ENCODE assay signal across 9 cellular contexts in the genomic region with DNA sequence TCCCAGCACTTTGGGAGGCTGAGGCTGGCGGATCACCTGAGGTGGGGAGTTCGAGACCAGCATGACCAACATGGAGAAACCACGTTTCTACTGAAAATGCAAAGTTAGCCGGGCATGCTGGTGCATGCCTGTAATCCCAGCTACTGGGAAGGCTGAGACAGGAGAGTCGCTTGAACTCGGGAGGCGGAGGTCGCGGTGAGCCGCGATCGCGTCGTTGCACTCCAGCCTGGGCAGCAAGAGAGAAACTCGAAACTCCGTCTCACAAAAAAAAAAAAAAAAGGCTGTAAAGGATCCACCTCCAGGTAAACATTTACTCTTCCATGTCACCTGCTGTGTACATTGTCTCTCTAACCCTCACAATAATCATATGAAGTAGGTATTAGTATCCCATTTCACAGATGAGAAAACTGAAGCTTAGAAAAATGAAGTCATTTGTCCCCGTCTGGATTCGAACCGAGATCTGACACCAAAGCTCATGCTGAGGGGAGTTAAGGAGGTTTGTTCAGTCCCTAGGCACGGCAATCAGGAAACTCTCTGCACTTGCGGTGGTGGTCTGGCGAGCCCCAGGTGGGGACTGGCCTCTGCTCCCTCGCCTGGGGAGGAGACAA. TPM values are rescaled to one million over a fixed set of nuclear protein-coding genes. Genes with fewer than 3 reads are reported as not detected.
DNase-seq lines count a peak whose midpoint lies in the region; ATAC-seq, FAIRE-seq and TF ChIP-seq lines count a peak whose summit lies in the region.
"Had no signal": no experiment of that assay in that cellular context is flagged by ENCODE, and none has a peak within 500 bp of the region (broad histone marks: within the 10 kb centered on the region; RNA-seq: fewer than 3 reads in every experiment).

No MANE protein-coding gene starts in this region.

- no peak for FAIRE-seq in frontal cortex (lab: Jason Lieb, UNC)
- FAIRE-seq: islet of Langerhans had no signal

- H3K27me3 ChIP-seq in mesenchymal stem cell (ENCODE audit: control insufficient read depth in 1 of 2, insufficient read depth in 1 of 2, low read length in 2 of 2) (no peaks in the 10 kb centered on the region), tibial nerve (peaks cover 0 to 23% of the 10 kb centered on the region in 2 donors)

- H3K23ac ChIP-seq in mesenchymal stem cell (ENCODE audit: low read length in 2 of 2) = peak overlapping the region in 1 of 2 experiments; percentile 85

- ATAC-seq in stimulated activated naive CD8-positive, alpha-beta T cell treated with anti-CD3 and anti-CD28 coated beads, Interleukin-15, Interleukin-2, amounts not matched to agents 100 U/mL and 50 U/mL, for 24 hours = no peak
- no peak for ATAC-seq in activated naive CD8-positive, alpha-beta T cell treated with anti-CD3 and anti-CD28 coated beads, Interleukin-2, amount 50 U/mL, for 24 hours
- no peak for ATAC-seq in GM21619 (IDR thresholded peaks at IDR 0.05; ENCODE audit: unreplicated experiment)

- peak overlapping the region; percentile 24 for H3K9ac ChIP-seq in mesenchymal stem cell (ENCODE audit: low read length)

- TF ChIP-seq POLR2A in tibial nerve (IDR thresholded peaks at IDR 0.05) = no peak

- H3K27ac ChIP-seq in mesenchymal stem cell (ENCODE audit: low read length, poor library complexity, severe bottlenecking) (no peak overlapping the region), tibial nerve (peak overlapping the region in 1 of 4 donors; percentile 81)

- DNase-seq in stimulated activated naive CD8-positive, alpha-beta T cell treated with anti-CD3 and anti-CD28 coated beads, Interleukin-15, Interleukin-2, amounts not matched to agents 100 U/mL and 50 U/mL, for 24 hours = no peak
- no peak for DNase-seq in activated naive CD8-positive, alpha-beta T cell treated with anti-CD3 and anti-CD28 coated beads, Interleukin-2, amount 50 U/mL, for 24 hours
- DNase-seq in mesenchymal stem cell (no peak), KBM-7 (no peak), frontal cortex (ENCODE audit: low spot score in 2 of 2) (no peak), tibial nerve (ENCODE audit: low spot score in 2 of 2) (no peak)

- H3K4me3 Mint-ChIP-seq in stimulated activated naive CD8-positive, alpha-beta T cell treated with anti-CD3 and anti-CD28 coated beads, Interleukin-15, Interleukin-2, amounts not matched to agents 100 ng/mL and 50 ng/mL, for 24 hours = peak overlapping the region; percentile 92
- H3K4me3 Mint-ChIP-seq in activated naive CD8-positive, alpha-beta T cell treated with anti-CD3 and anti-CD28 coated beads, Interleukin-2, amount 50 U/mL, for 24 hours = peak overlapping the region; percentile 90

- H2AK5ac ChIP-seq in mesenchymal stem cell (ENCODE audit: low read length, severe bottlenecking) = no peak overlapping the region

- peak overlapping the region in 1 of 2 experiments; percentile 46 for H3K4ac ChIP-seq in mesenchymal stem cell (ENCODE audit: low read depth in 1 of 2, low read length in 2 of 2)

- peak overlapping the region; percentile 97 for H3K27ac Mint-ChIP-seq in stimulated activated naive CD8-positive, alpha-beta T cell treated with anti-CD3 and anti-CD28 coated beads, Interleukin-15, Interleukin-2, amounts not matched to agents 100 ng/mL and 50 ng/mL, for 24 hours
- H3K27ac Mint-ChIP-seq in activated naive CD8-positive, alpha-beta T cell treated with anti-CD3 and anti-CD28 coated beads, Interleukin-2, amount 50 U/mL, for 24 hours = peak overlapping the region; percentile 93

- peak overlapping the region; percentile 64 to 85 for H3K18ac ChIP-seq in mesenchymal stem cell (ENCODE audit: low read depth in 1 of 2, low read length in 2 of 2)

- peak overlapping the region; percentile 11 to 93 for H2BK12ac ChIP-seq in mesenchymal stem cell (ENCODE audit: low read length in 2 of 2)

- H3K4me2 ChIP-seq in mesenchymal stem cell (ENCODE audit: low read length, poor library complexity, severe bottlenecking) = peak overlapping the region; percentile 75

- H3K27me3 Mint-ChIP-seq in stimulated activated naive CD8-positive, alpha-beta T cell treated with anti-CD3 and anti-CD28 coated beads, Interleukin-15, Interleukin-2, amounts not matched to agents 100 ng/mL and 50 ng/mL, for 24 hours = peaks cover 4% of the 10 kb centered on the region
- H3K27me3 Mint-ChIP-seq in activated naive CD8-positive, alpha-beta T cell treated with anti-CD3 and anti-CD28 coated beads, Interleukin-2, amount 50 U/mL, for 24 hours = no peaks in the 10 kb centered on the region

- peak overlapping the region; percentile 75 for H4K91ac ChIP-seq in mesenchymal stem cell (ENCODE audit: low read length)

- H2BK120ac ChIP-seq in mesenchymal stem cell (ENCODE audit: low read depth, low read length) = no peak overlapping the region

- 35% methylated on average over 23 of the region's 23 CpGs for WGBS in mesenchymal stem cell
- 59 to 63% methylated on average over 23 of the region's 23 CpGs for WGBS in tibial nerve, 2 donors

- H3K14ac ChIP-seq in mesenchymal stem cell (ENCODE audit: low read length in 2 of 2) = peak overlapping the region in 1 of 2 experiments; percentile 51

- H2BK5ac ChIP-seq in mesenchymal stem cell (ENCODE audit: low read depth, low read length, poor library complexity, severe bottlenecking) = no peak overlapping the region

- H3K4me3 ChIP-seq in mesenchymal stem cell (ENCODE audit: insufficient read depth in 1 of 2, low read depth in 1 of 2, low read length in 2 of 2) (peak overlapping the region; percentile 62 to 70), tibial nerve (peak overlapping the region in 2 of 4 donors; percentile 51 to 65)

- TF ChIP-seq CTCF in tibial nerve (IDR thresholded peaks at IDR 0.05) = no peak

- no peaks in the 10 kb centered on the region for H3K79me1 ChIP-seq in mesenchymal stem cell (replicated peaks; ENCODE audit: low read length, poor library complexity, severe bottlenecking)

- H2BK15ac ChIP-seq in mesenchymal stem cell (ENCODE audit: low read depth, poor library complexity, severe bottlenecking) = no peak overlapping the region

- peaks cover 46% of the 10 kb centered on the region for H3K4me1 Mint-ChIP-seq in stimulated activated naive CD8-positive, alpha-beta T cell treated with anti-CD3 and anti-CD28 coated beads, Interleukin-15, Interleukin-2, amounts not matched to agents 100 ng/mL and 50 ng/mL, for 24 hours (ENCODE audit: low read depth)
- peaks cover 42% of the 10 kb centered on the region for H3K4me1 Mint-ChIP-seq in activated naive CD8-positive, alpha-beta T cell treated with anti-CD3 and anti-CD28 coated beads, Interleukin-2, amount 50 U/mL, for 24 hours

- H3K36me3 Mint-ChIP-seq in stimulated activated naive CD8-positive, alpha-beta T cell treated with anti-CD3 and anti-CD28 coated beads, Interleukin-15, Interleukin-2, amounts not matched to agents 100 ng/mL and 50 ng/mL, for 24 hours (ENCODE audit: low read depth) = peaks cover 36% of the 10 kb centered on the region
- H3K36me3 Mint-ChIP-seq in activated naive CD8-positive, alpha-beta T cell treated with anti-CD3 and anti-CD28 coated beads, Interleukin-2, amount 50 U/mL, for 24 hours (ENCODE audit: low read depth) = peaks cover 35% of the 10 kb centered on the region

- peak overlapping the region; percentile 83 for H4K8ac ChIP-seq in mesenchymal stem cell (ENCODE audit: low read length)

- H3K9me3 ChIP-seq in mesenchymal stem cell (ENCODE audit: control insufficient read depth, low read length) (peaks cover 14% of the 10 kb centered on the region), tibial nerve (peaks cover 0 to 20% (median 2%) of the 10 kb centered on the region in 4 donors)

- H3K9me3 Mint-ChIP-seq in stimulated activated naive CD8-positive, alpha-beta T cell treated with anti-CD3 and anti-CD28 coated beads, Interleukin-15, Interleukin-2, amounts not matched to agents 100 ng/mL and 50 ng/mL, for 24 hours = peaks cover 19% of the 10 kb centered on the region
- H3K9me3 Mint-ChIP-seq in activated naive CD8-positive, alpha-beta T cell treated with anti-CD3 and anti-CD28 coated beads, Interleukin-2, amount 50 U/mL, for 24 hours = peaks cover 9% of the 10 kb centered on the region

- no peaks in the 10 kb centered on the region for H3K36me3 ChIP-seq in mesenchymal stem cell (ENCODE audit: control insufficient read depth in 1 of 2, insufficient read depth in 2 of 2, low read depth in 1 of 2, low read length in 2 of 2)
- no peaks in the 10 kb centered on the region for H3K36me3 ChIP-seq in tibial nerve

- H3K4me1 ChIP-seq in mesenchymal stem cell (ENCODE audit: control insufficient read depth, insufficient read depth, low read depth, low read length) = peaks cover 9% of the 10 kb centered on the region
- H3K4me1 ChIP-seq in tibial nerve = peaks cover 0 to 4% (median 0%) of the 10 kb centered on the region in 4 donors

- in situ Hi-C loops in KBM-7 (cut with MboI; ENCODE audit: low pct_unique_long_range_greater_than_20kb, low sequenced_read_pairs) = no loop called here

- H2AFZ ChIP-seq in mesenchymal stem cell (ENCODE audit: low read depth, low read length) = peak overlapping the region; percentile 85

- no peak for TF ChIP-seq EP300 in tibial nerve (IDR thresholded peaks at IDR 0.05)

RNA-seq across cellular contexts. Expression of gene DOCK2, which starts 0.5 kb away (rescaled TPM):
- polyA plus RNA-seq in mesenchymal stem cell (2013, experiment 1 of 2) = 1.5 TPM
- 1.2 TPM for polyA plus RNA-seq in mesenchymal stem cell (2013, experiment 2 of 2)
- total RNA-seq in frontal cortex (3.3 TPM), tibial nerve (10 to 100 TPM; 14.9 to 83.4 (median 23.8) TPM)

RNA-seq across cellular contexts. Expression of gene SPDL1, which starts 53.0 kb away (rescaled TPM):
- 27.2 TPM for polyA plus RNA-seq in mesenchymal stem cell (2013, experiment 1 of 2)
- polyA plus RNA-seq in mesenchymal stem cell (2013, experiment 2 of 2) = 25.2 TPM
- total RNA-seq in frontal cortex (20.8 TPM), tibial nerve (10 to 100 TPM in 3 of 4 donors, 1 to 10 TPM in 1; 8.1 to 15.6 (median 11.7) TPM)
